Comparison of ENCODE assay signal across 20 cellular contexts in genomic region chr17:71068351-71068750, GRCh38.
A peak's percentile ranks its signal among the peaks of the same experiment; 100 is the strongest.
DNase-seq lines count a peak whose midpoint lies in the region; ATAC-seq and TF ChIP-seq lines count a peak whose summit lies in the region.
"Had no signal": no experiment of that assay in that cellular context is flagged by ENCODE, and none has a peak within 500 bp of the region (broad histone marks: within the 10 kb centered on the region; RNA-seq: fewer than 3 reads in every experiment).

No MANE protein-coding gene starts in this region.

- POLR2A ChIA-PET in HCT116 (lab: Charles Lee), result no interaction called here

- no peaks in the 10 kb centered on the region for H4K20me1 ChIP-seq in HCT116 (ENCODE audit: insufficient read depth)
- no peaks in the 10 kb centered on the region for H4K20me1 ChIP-seq in neural progenitor cell (ENCODE audit: low read depth)
- H4K20me1 ChIP-seq: BLaER1 had no signal

- no peak for TF ChIP-seq RAD21 in HCT116 (IDR thresholded peaks at IDR 0.05; ENCODE audit: low read depth)

- H3K27me3 Mint-ChIP-seq in neural progenitor cell (ENCODE audit: insufficient read depth, low read depth), result no peaks in the 10 kb centered on the region
- H3K27me3 Mint-ChIP-seq: CD4-positive, alpha-beta memory T cell had no signal

- H2AFZ ChIP-seq in HCT116 (ENCODE audit: low read depth, low read length, poor library complexity, severe bottlenecking) (peak overlapping the region; percentile 20), neural progenitor cell (replicated peaks) (no peak overlapping the region)

- no peaks in the 10 kb centered on the region for H3K9me3 ChIP-seq in HCT116 (ENCODE audit: control insufficient read depth in 1 of 2, insufficient read depth in 1 of 2, low read depth in 1 of 2, low read length in 2 of 2)
- H3K9me3 ChIP-seq in neural progenitor cell (ENCODE audit: low read depth), result no peaks in the 10 kb centered on the region
- H3K9me3 ChIP-seq in tibial artery, result no peaks in the 10 kb centered on the region
- H3K9me3 ChIP-seq: BLaER1, Peyer's patch had no signal

- intact Hi-C loops in HCT116 (cut with micrococcal nuclease), result no loop called here
- intact Hi-C loops in tibial artery (cut with DNase I; ENCODE audit: low total_unique reads), result no loop called here
- intact Hi-C loops in Right ventricle myocardium superior (cut with DNase I), result no loop called here

- BruUV-seq in HCT116 (replicated peaks; lab: Mats Ljungman, UMichigan), result no TSS peak

- H3K4me3 Mint-ChIP-seq in neural progenitor cell, result no peak overlapping the region
- H3K4me3 Mint-ChIP-seq: CD4-positive, alpha-beta memory T cell had no signal

- H3K4me2 ChIP-seq in HCT116 (ENCODE audit: low read length) (no peak overlapping the region), neural progenitor cell (no peak overlapping the region)
- H3K4me2 ChIP-seq: BLaER1 had no signal

- H3K79me2 ChIP-seq in HCT116 (ENCODE audit: insufficient read depth, low read length) (no peaks in the 10 kb centered on the region), neural progenitor cell (ENCODE audit: low read depth) (no peaks in the 10 kb centered on the region)

- no peaks in the 10 kb centered on the region for H3K36me3 Mint-ChIP-seq in neural progenitor cell
- H3K36me3 Mint-ChIP-seq: CD4-positive, alpha-beta memory T cell had no signal

- H3K27ac ChIP-seq in HCT116 (ENCODE audit: low read depth, low read length) (no peak overlapping the region), neural progenitor cell (no peak overlapping the region), tibial artery (no peak overlapping the region)
- H3K27ac ChIP-seq: BLaER1, Peyer's patch, SK-N-MC had no signal

- RAD21 ChIA-PET in HCT116 (lab: Charles Lee; ENCODE audit: low non-redundant PET in 1 of 2, low total read pairs in 2 of 2, uncharacterized antibody in 2 of 2, unreplicated experiment in 2 of 2), result no interaction called here

- no peak for TF ChIP-seq POLR2A in HCT116 (IDR thresholded peaks at IDR 0.05; ENCODE audit: borderline replicate concordance, extremely low read depth, insufficient read depth, insufficient read length)

- H3K27ac Mint-ChIP-seq in neural progenitor cell, result no peak overlapping the region
- H3K27ac Mint-ChIP-seq: CD4-positive, alpha-beta memory T cell had no signal

- DNase-seq in HCT116 (ENCODE audit: low read depth, low spot score) (no peak), astrocyte of the hippocampus (ENCODE audit: low read depth, low spot score) (peak; percentile 56), fibroblast of the aortic adventitia (ENCODE audit: low read depth) (peak; percentile 4), skeletal muscle cell (ENCODE audit: low read depth) (peak; percentile 8), neural progenitor cell (ENCODE audit: low spot score) (no peak), tibial artery (no peak), ureter (ENCODE audit: low spot score) (no peak), Right ventricle myocardium superior (no peak)
- DNase-seq: CD4-positive, alpha-beta memory T cell; DMS53; EL; NCI-H1092 treated with DMSO at 0.1 percent for 48 hours; NCI-H146; NCI-H2081 treated with DMSO at 0.1 percent for 48 hours; NCI-H446 treated with DMSO at 0.1 percent for 48 hours; Peyer's patch had no signal

- H3F3A ChIP-seq in neural progenitor cell (ENCODE audit: low read depth), result no peaks in the 10 kb centered on the region

- H3K4me1 ChIP-seq in HCT116 (ENCODE audit: control insufficient read depth in 1 of 2, insufficient read depth in 2 of 2, low read length in 2 of 2) (peaks cover 6 to 22% of the 10 kb centered on the region in 2 experiments; a peak in 3 of 4 replicates), neural progenitor cell (no peaks in the 10 kb centered on the region), tibial artery (no peaks in the 10 kb centered on the region)
- H3K4me1 ChIP-seq: BLaER1, Peyer's patch had no signal

- CTCF ChIA-PET in HCT116 (lab: Charles Lee), result no interaction called here

- H3K9me2 ChIP-seq in HCT116 (ENCODE audit: insufficient read depth), result peaks cover 3% of the 10 kb centered on the region; the same call in 1 of the 2 replicates

- H3K9ac ChIP-seq in HCT116 (ENCODE audit: low read length), result no peak overlapping the region
- no peak overlapping the region for H3K9ac ChIP-seq in neural progenitor cell
- H3K9ac ChIP-seq: BLaER1 had no signal

- ATAC-seq in HCT116, result no peak
- no peak for ATAC-seq in Right ventricle myocardium superior (ENCODE audit: poor library complexity)
- ATAC-seq: GM12878, Right ventricle myocardium inferior had no signal

- H3K27me3 ChIP-seq in HCT116 (ENCODE audit: insufficient read depth, low read length), result no peaks in the 10 kb centered on the region
- no peaks in the 10 kb centered on the region for H3K27me3 ChIP-seq in neural progenitor cell
- H3K27me3 ChIP-seq in tibial artery, result no peaks in the 10 kb centered on the region
- H3K27me3 ChIP-seq: BLaER1, Peyer's patch had no signal

- H3K4me3 ChIP-seq in HCT116 (replicated peaks in 1 of 2; ENCODE audit: low read depth in 1 of 2, low read length in 2 of 2) (no peak overlapping the region), fibroblast of the aortic adventitia (ENCODE audit: low read depth, low read length) (no peak overlapping the region), skeletal muscle cell (ENCODE audit: low read depth, low read length) (no peak overlapping the region), neural progenitor cell (no peak overlapping the region), tibial artery (no peak overlapping the region)
- H3K4me3 ChIP-seq: BLaER1, GM12878, Peyer's patch, SK-N-MC had no signal

- TF ChIP-seq CTCF in HCT116 (IDR thresholded peaks at IDR 0.05 in 2 of 3, conservative IDR thresholded peaks at IDR 0.05 in 1 of 3; ENCODE audit: borderline replicate concordance in 1 of 3, insufficient read depth in 1 of 3, low read depth in 2 of 3, low read length in 2 of 3) (no peak), fibroblast of the aortic adventitia (IDR thresholded peaks at IDR 0.05; ENCODE audit: insufficient read depth, low read length) (no peak), neural progenitor cell (IDR thresholded peaks at IDR 0.05) (no peak), tibial artery (IDR thresholded peaks at IDR 0.05) (no peak)

- H3K9me3 Mint-ChIP-seq in neural progenitor cell, result no peaks in the 10 kb centered on the region

- H3K36me3 ChIP-seq in HCT116 (ENCODE audit: control insufficient read depth in 1 of 2, insufficient read depth in 2 of 2, low read length in 2 of 2) (no peaks in the 10 kb centered on the region), neural progenitor cell (no peaks in the 10 kb centered on the region), tibial artery (no peaks in the 10 kb centered on the region)
- H3K36me3 ChIP-seq: BLaER1, Peyer's patch had no signal

- peaks cover 2% of the 10 kb centered on the region for H3K4me1 Mint-ChIP-seq in neural progenitor cell
- H3K4me1 Mint-ChIP-seq: CD4-positive, alpha-beta memory T cell had no signal

TF ChIP-seq in HCT116, 20 proteins besides CTCF, POLR2A, EP300 and RAD21:
- no peak for TF ChIP-seq EZH2phosphoT487 (IDR thresholded peaks at IDR 0.05; ENCODE audit: borderline replicate concordance)
- TF ChIP-seq ZNF274 (IDR thresholded peaks at IDR 0.05; ENCODE audit: low read depth, low read length), result no peak
- no peak for TF ChIP-seq ZFX (IDR thresholded peaks at IDR 0.05)
- TF ChIP-seq MAX (IDR thresholded peaks at IDR 0.05), result no peak
- TF ChIP-seq ZBTB33 (IDR thresholded peaks at IDR 0.05; ENCODE audit: extremely low read depth, insufficient replicate concordance, low read length), result no peak
- TF ChIP-seq TCF7L2 (IDR thresholded peaks at IDR 0.05; ENCODE audit: borderline replicate concordance, extremely low read depth, insufficient read depth, insufficient read length), result no peak
- no peak for TF ChIP-seq EZH2 (IDR thresholded peaks at IDR 0.05)

Comparison
In these comparisons a context has a peak if more than half of its experiments do, and no peak if none do; other contexts are left out.
1. DNase-seq: peak in astrocyte of the hippocampus (single experiment), fibroblast of the aortic adventitia (single experiment) and skeletal muscle cell (single experiment); none in HCT116 (single experiment), neural progenitor cell (single experiment), tibial artery (0 of 2), ureter (single experiment) and Right ventricle myocardium superior (single experiment).